8 cellular contexts compared by ENCODE assay signal in the genomic region with DNA sequence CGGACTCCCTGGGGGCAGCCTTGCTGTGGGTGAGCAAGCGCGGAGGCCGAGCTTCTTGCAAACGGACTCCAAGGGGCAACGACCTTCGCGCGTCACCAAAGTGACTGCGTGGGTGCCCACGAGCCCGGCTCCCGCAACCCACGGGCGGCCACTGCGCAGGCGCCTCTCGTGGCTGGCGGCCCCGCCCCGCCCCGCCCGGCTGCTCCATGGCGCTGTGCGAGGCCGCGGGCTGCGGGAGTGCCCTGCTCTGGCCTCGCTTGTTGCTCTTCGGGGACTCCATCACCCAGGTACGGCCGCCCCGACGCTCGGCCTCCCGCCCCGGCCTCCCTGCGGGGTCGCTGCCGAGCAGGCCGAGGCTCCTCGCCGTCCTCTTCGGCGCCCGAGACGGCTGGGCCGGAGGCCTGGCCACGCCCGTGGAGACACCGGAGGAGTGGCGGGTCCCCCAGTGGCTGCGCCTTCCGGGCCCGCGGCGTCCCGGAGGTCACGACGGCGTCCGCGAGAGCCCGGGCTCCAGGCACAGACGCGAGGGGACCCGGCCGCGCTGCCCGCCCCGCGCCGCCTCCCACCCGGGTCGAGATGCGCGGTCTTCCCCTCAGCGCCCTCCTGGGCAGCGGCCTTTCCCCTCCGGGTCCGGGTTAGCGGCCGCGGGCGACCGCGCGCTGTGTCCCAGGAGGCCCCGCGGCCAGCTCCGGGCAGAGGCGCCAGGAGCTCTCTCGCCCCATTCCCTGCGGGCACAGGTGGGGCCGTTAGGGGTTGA. TPM values are rescaled to one million over a fixed set of nuclear protein-coding genes. Genes with fewer than 3 reads are reported as not detected.
A peak's percentile ranks its signal among the peaks of the same experiment; 100 is the strongest.
DNase-seq lines count a peak whose midpoint lies in the region; ATAC-seq and TF ChIP-seq lines count a peak whose summit lies in the region.

A gene with protein sequence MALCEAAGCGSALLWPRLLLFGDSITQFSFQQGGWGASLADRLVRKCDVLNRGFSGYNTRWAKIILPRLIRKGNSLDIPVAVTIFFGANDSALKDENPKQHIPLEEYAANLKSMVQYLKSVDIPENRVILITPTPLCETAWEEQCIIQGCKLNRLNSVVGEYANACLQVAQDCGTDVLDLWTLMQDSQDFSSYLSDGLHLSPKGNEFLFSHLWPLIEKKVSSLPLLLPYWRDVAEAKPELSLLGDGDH (plus strand): TSS at position 191 of the 757 bp plus-strand sequence. CDS start 16 bp downstream, at position 207.

- TF ChIP-seq CTCF in lower lobe of right lung (IDR thresholded peaks at IDR 0.05), result no peak

- peak within 1 kb of the TSS; percentile 79 for H3K4me3 Mint-ChIP-seq in activated CD4-positive, alpha-beta memory T cell treated with anti-CD3 and anti-CD28 coated beads for 36 hours

- no peaks in the 10 kb centered on the region for H3K27me3 Mint-ChIP-seq in activated CD4-positive, alpha-beta memory T cell treated with anti-CD3 and anti-CD28 coated beads for 36 hours

- CTCF ChIA-PET in activated CD4-positive, alpha-beta memory T cell treated with anti-CD3 and anti-CD28 coated beads for 36 hours (lab: Charles Lee), result interaction anchor here (0.8 to 1.4 kb wide), 3 partner anchors 9 to 53 kb away, joined by 3 read pairs; no protein-coding TSS in a partner anchor

- DNase-seq in NCI-H1436 (lab: John Stamatoyannopoulos, UW), result peak; percentile 24
- DNase-seq in NCI-H1436 treated with DMSO at 0.1 percent for 48 hours (lab: John Stamatoyannopoulos, UW), result no peak
- peak; percentile 31 for DNase-seq in NCI-H1105 (lab: John Stamatoyannopoulos, UW)
- peak; percentile 77 for DNase-seq in activated CD4-positive, alpha-beta memory T cell treated with anti-CD3 and anti-CD28 coated beads for 36 hours
- peak; percentile 83 for DNase-seq in lower lobe of right lung
- DNase-seq in stimulated activated CD4-positive, alpha-beta T cell treated with anti-CD3 and anti-CD28 coated beads, TNF-alpha, amount 100 ng/mL, for 24 hours (ENCODE audit: low read depth in 3 of 3), result peak; percentile 41 to 62 (median 42)

- H3K4me1 Mint-ChIP-seq in activated CD4-positive, alpha-beta memory T cell treated with anti-CD3 and anti-CD28 coated beads for 36 hours (ENCODE audit: low read depth), result peaks cover 43% of the 10 kb centered on the region

- POLR2A ChIA-PET in activated CD4-positive, alpha-beta memory T cell treated with anti-CD3 and anti-CD28 coated beads for 36 hours (lab: Charles Lee), result interaction anchor here (0.9 to 1.1 kb wide), 2 partner anchors 78 to 82 kb away, joined by 3 to 4 read pairs; no protein-coding TSS in a partner anchor

- peaks cover 35% of the 10 kb centered on the region for H3K36me3 Mint-ChIP-seq in activated CD4-positive, alpha-beta memory T cell treated with anti-CD3 and anti-CD28 coated beads for 36 hours

- no peaks in the 10 kb centered on the region for H3K27me3 ChIP-seq in duodenal mucosa (ENCODE audit: control insufficient read depth in 1 of 2, insufficient read depth in 2 of 2, low read length in 2 of 2)
- no peaks in the 10 kb centered on the region for H3K27me3 ChIP-seq in lower lobe of right lung (ENCODE audit: low read depth)

- H3K9me3 ChIP-seq in duodenal mucosa (ENCODE audit: control insufficient read depth in 1 of 2, low read length in 2 of 2) (no peaks in the 10 kb centered on the region), lower lobe of right lung (no peaks in the 10 kb centered on the region)

- H3K27ac Mint-ChIP-seq in activated CD4-positive, alpha-beta memory T cell treated with anti-CD3 and anti-CD28 coated beads for 36 hours, result peak within 1 kb of the TSS; percentile 76

- peak within 1 kb of the TSS; percentile 81 to 83 for H3K9ac ChIP-seq in duodenal mucosa (ENCODE audit: low read depth in 1 of 2, low read length in 2 of 2)

- ATAC-seq in HG02610 (IDR thresholded peaks at IDR 0.05; ENCODE audit: unreplicated experiment), result peak; percentile 66
- peak; percentile 95 to 96 for ATAC-seq in lower lobe of right lung

- H3K27ac ChIP-seq in duodenal mucosa (ENCODE audit: low read depth, low read length) (peak within 1 kb of the TSS; percentile 81), lower lobe of right lung (peak within 1 kb of the TSS; percentile 94)

- H3K36me3 ChIP-seq in duodenal mucosa (ENCODE audit: control insufficient read depth in 1 of 2, insufficient read depth in 2 of 2, low read length in 2 of 2), result peaks cover 5 to 14% of the 10 kb centered on the region in 2 donors
- H3K36me3 ChIP-seq in lower lobe of right lung, result peaks cover 14% of the 10 kb centered on the region

- H3K4me1 ChIP-seq in duodenal mucosa (ENCODE audit: control insufficient read depth in 1 of 2, insufficient read depth in 2 of 2, low read length in 2 of 2), result peaks cover 8 to 23% of the 10 kb centered on the region in 2 donors
- H3K4me1 ChIP-seq in lower lobe of right lung, result peaks cover 33% of the 10 kb centered on the region

- H3K9me3 Mint-ChIP-seq in activated CD4-positive, alpha-beta memory T cell treated with anti-CD3 and anti-CD28 coated beads for 36 hours, result no peaks in the 10 kb centered on the region

- peak within 1 kb of the TSS; percentile 69 to 78 for H3K4me3 ChIP-seq in duodenal mucosa (ENCODE audit: low read depth in 1 of 2, low read length in 2 of 2)
- H3K4me3 ChIP-seq in lower lobe of right lung, result peak within 1 kb of the TSS; percentile 89

- intact Hi-C loops in activated CD4-positive, alpha-beta memory T cell treated with anti-CD3 and anti-CD28 coated beads for 36 hours (cut with micrococcal nuclease), result loop anchor here (1.0 to 2.0 kb wide), 2 partner anchors 51 to 156 kb away; a partner anchor contains a TSS
- intact Hi-C loops in lower lobe of right lung (cut with DNase I), result no loop called here

RNA-seq across cellular contexts. Expression of the gene that starts here (rescaled TPM):
- 10 to 100 TPM; 83.3 to 87.1 TPM for total RNA-seq in activated CD4-positive, alpha-beta memory T cell treated with anti-CD3 and anti-CD28 coated beads for 36 hours
- 42.6 TPM for total RNA-seq in lower lobe of right lung
